Comparison of ENCODE assay signal across 9 cellular contexts in genomic region chr1:9615316-9616063, GRCh38. TPM values are rescaled to one million over a fixed set of nuclear protein-coding genes. Genes with fewer than 3 reads are reported as not detected.
A peak's percentile ranks its signal among the peaks of the same experiment; 100 is the strongest.
DNase-seq lines count a peak whose midpoint lies in the region; ATAC-seq, FAIRE-seq and TF ChIP-seq lines count a peak whose summit lies in the region.
"Had no signal": no experiment of that assay in that cellular context is flagged by ENCODE, and none has a peak within 500 bp of the region (broad histone marks: within the 10 kb centered on the region; RNA-seq: fewer than 3 reads in every experiment).

No MANE protein-coding gene starts in this region.

- peaks cover 14% of the 10 kb centered on the region for H3K27me3 Mint-ChIP-seq in Calu3 (ENCODE audit: unreplicated experiment)
- peaks cover 2% of the 10 kb centered on the region for H3K27me3 Mint-ChIP-seq in T-helper 2 cell treated with Interferon-gamma antibody and Interleukin-4, amounts not matched to agents 5 μg/mL and 100 μg/mL, for 36 hours (ENCODE audit: low read depth)

- peak; percentile 53 for DNase-seq in Calu3
- DNase-seq in HL-60 (ENCODE audit: low read depth in 1 of 2, low spot score in 1 of 2): peak in 1 of 2 experiments; percentile 68
- DNase-seq in T-helper 2 cell treated with Interferon-gamma antibody and Interleukin-4, amounts not matched to agents 5 μg/mL and 100 μg/mL, for 36 hours (ENCODE audit: low spot score): peak; percentile 39
- peak; percentile 79 to 85 (median 82) for DNase-seq in K562 (ENCODE audit: extremely low read depth in 1 of 4, low spot score in 3 of 4)
- peak in 1 of 2 donors; percentile 51 for DNase-seq in left colon
- peak; percentile 68 for DNase-seq in stimulated activated naive CD8-positive, alpha-beta T cell treated with anti-CD3 and anti-CD28 coated beads, Interleukin-15, Interleukin-2, amounts not matched to agents 100 U/mL and 50 U/mL, for 24 hours

- no peak overlapping the region for H2AFZ ChIP-seq in K562 (ENCODE audit: low read depth, low read length)

- no peaks in the 10 kb centered on the region for H3K27me3 ChIP-seq in HL-60 (ENCODE audit: insufficient read depth, poor library complexity, severe bottlenecking)
- H3K27me3 ChIP-seq in K562 (ENCODE audit: control insufficient read depth in 2 of 2, insufficient read depth in 2 of 2, low read length in 2 of 2): peaks cover 8 to 17% of the 10 kb centered on the region in 2 experiments
- H3K27me3 ChIP-seq: SJSA1 had no signal

- H3K9ac ChIP-seq in K562 (ENCODE audit: insufficient read depth in 1 of 2, low read depth in 2 of 2, low read length in 2 of 2): peak overlapping the region in 1 of 2 experiments; percentile 81; a peak in 2 of 4 replicates

- H3K27ac ChIP-seq in HL-60 (replicated peaks) (no peak overlapping the region), K562 (ENCODE audit: extremely low read depth, low read depth, low read length) (no peak overlapping the region)
- H3K27ac ChIP-seq: SJSA1 had no signal

- H3K4me1 ChIP-seq in K562 (replicated peaks in 1 of 2; ENCODE audit: control insufficient read depth in 2 of 2, insufficient read depth in 2 of 2, low read length in 2 of 2): peaks cover 4 to 22% of the 10 kb centered on the region in 2 experiments; a peak in 3 of 5 replicates
- H3K4me1 ChIP-seq: SJSA1 had no signal

- TF ChIP-seq POLR2A in K562 (conservative IDR thresholded peaks at IDR 0.05): 0 out of 2 replicates have a peak, but pooled peaks have one; percentile 45

- no peak overlapping the region for H3K4me2 ChIP-seq in K562 (ENCODE audit: insufficient read depth, low read length)

- no peaks in the 10 kb centered on the region for H3K4me1 Mint-ChIP-seq in Calu3 (ENCODE audit: low read depth, unreplicated experiment)
- no peaks in the 10 kb centered on the region for H3K4me1 Mint-ChIP-seq in T-helper 2 cell treated with Interferon-gamma antibody and Interleukin-4, amounts not matched to agents 5 μg/mL and 100 μg/mL, for 36 hours (ENCODE audit: low read depth)

- BruUV-seq in Calu3 (replicated peaks; lab: Mats Ljungman, UMichigan): no TSS peak
- BruUV-seq in K562 (replicated peaks; lab: Mats Ljungman, UMichigan): no TSS peak

- POLR2A ChIA-PET in K562 (lab: Yijun Ruan, JAX): interaction anchor here (0.6 to 3.4 kb wide), 8 partner anchors 9 to 149 kb away, joined by 3 to 17 read pairs (median 6); partner anchors contain the start of gene TMEM201

- no peaks in the 10 kb centered on the region for H3K9me3 ChIP-seq in K562 (replicated peaks; ENCODE audit: control insufficient read depth, insufficient read depth, low read depth, low read length)
- H3K9me3 ChIP-seq: SJSA1 had no signal

- in situ Hi-C loops in K562 (cut with MboI): no loop called here

- 28% methylated on average over 16 of the region's 16 CpGs for WGBS in K562 (ENCODE audit: insufficient coverage, low coverage, missing lambda C conversion rate)

- ATAC-seq in K562: peak; percentile 96
- peak; percentile 72 for ATAC-seq in left colon
- ATAC-seq in stimulated activated naive CD8-positive, alpha-beta T cell treated with anti-CD3 and anti-CD28 coated beads, Interleukin-15, Interleukin-2, amounts not matched to agents 100 U/mL and 50 U/mL, for 24 hours: peak; percentile 82
- no peak for ATAC-seq in GM21619 (IDR thresholded peaks at IDR 0.05; ENCODE audit: unreplicated experiment)
- ATAC-seq in HG02970 (IDR thresholded peaks at IDR 0.05; ENCODE audit: low FRiP score, unreplicated experiment): no peak

- H3K9me1 ChIP-seq in K562 (ENCODE audit: control insufficient read depth, insufficient read depth, low read length): no peaks in the 10 kb centered on the region

- CTCF ChIA-PET in Calu3 (lab: Charles Lee) (interaction anchor here (0.8 to 2.2 kb wide), 3 partner anchors 11 to 326 kb away, joined by 3 to 7 read pairs (median 5); no protein-coding TSS in a partner anchor), K562 (lab: Yijun Ruan, JAX; ENCODE audit: low intra/inter-chr PET ratio) (interaction anchor here (0.5 to 1.8 kb wide), 4 partner anchors 99 to 252 kb away, joined by 3 to 4 read pairs (median 4); no protein-coding TSS in a partner anchor)

- intact Hi-C loops in Calu3 (cut with micrococcal nuclease; ENCODE audit: unreplicated experiment): no loop called here
- intact Hi-C loops in K562 (cut with micrococcal nuclease): loop anchor here (1.0 kb wide), 1 partner anchor 120 kb away; no protein-coding TSS in a partner anchor
- intact Hi-C loops in left colon (cut with DNase I, micrococcal nuclease): no loop called here

- TF ChIP-seq CTCF in Calu3 (IDR thresholded peaks at IDR 0.05; ENCODE audit: unreplicated experiment) (peak; percentile 28), HL-60 (IDR thresholded peaks at IDR 0.05; ENCODE audit: insufficient read depth, low read length) (peak; percentile 91), K562 (IDR thresholded peaks at IDR 0.05 in 2 of 3, conservative IDR thresholded peaks at IDR 0.05 in 1 of 3; ENCODE audit: insufficient read depth in 2 of 3, low read depth in 1 of 3, low read length in 3 of 3) (peak; percentile 96 to 97 (median 96))

- no peaks in the 10 kb centered on the region for H3K79me2 ChIP-seq in K562 (ENCODE audit: control insufficient read depth, insufficient read depth, low read length)

- H3K27ac Mint-ChIP-seq in Calu3 (ENCODE audit: unreplicated experiment): no peak overlapping the region
- H3K27ac Mint-ChIP-seq in T-helper 2 cell treated with Interferon-gamma antibody and Interleukin-4, amounts not matched to agents 5 μg/mL and 100 μg/mL, for 36 hours: no peak overlapping the region

- peak; percentile 94 for FAIRE-seq in K562 (lab: Jason Lieb, UNC)

- H3K4me3 Mint-ChIP-seq in Calu3 (ENCODE audit: low read depth, unreplicated experiment): no peak overlapping the region
- H3K4me3 Mint-ChIP-seq in T-helper 2 cell treated with Interferon-gamma antibody and Interleukin-4, amounts not matched to agents 5 μg/mL and 100 μg/mL, for 36 hours: no peak overlapping the region

- no peaks in the 10 kb centered on the region; the same call in 1 of the 2 replicates for H4K20me1 ChIP-seq in K562 (replicated peaks; ENCODE audit: control insufficient read depth, insufficient read depth, low read length)

- TF ChIP-seq RAD21 in K562 (CRISPR knock-in tag; conservative IDR thresholded peaks at IDR 0.05 in 1 of 2, IDR thresholded peaks at IDR 0.05 in 1 of 2): peak; percentile 57 to 75

- H3K4me3 ChIP-seq in HL-60 (replicated peaks; ENCODE audit: insufficient read depth, low read length) (no peak overlapping the region), K562 (no peak overlapping the region)
- H3K4me3 ChIP-seq: SJSA1 had no signal

- TF ChIP-seq EP300 in K562 (IDR thresholded peaks at IDR 0.05; ENCODE audit: low read length): peak; percentile 23; the same call in 1 of the 2 replicates

- peaks cover 34% of the 10 kb centered on the region; the same call in 2 of the 3 replicates for H3K36me3 ChIP-seq in K562 (ENCODE audit: control insufficient read depth, insufficient read depth, low read length)

- H3K9me3 Mint-ChIP-seq in Calu3 (ENCODE audit: low read depth, unreplicated experiment): no peaks in the 10 kb centered on the region
- H3K9me3 Mint-ChIP-seq in T-helper 2 cell treated with Interferon-gamma antibody and Interleukin-4, amounts not matched to agents 5 μg/mL and 100 μg/mL, for 36 hours: no peaks in the 10 kb centered on the region

- H3K36me3 Mint-ChIP-seq in Calu3 (ENCODE audit: insufficient read depth, unreplicated experiment): peaks cover 5% of the 10 kb centered on the region
- peaks cover 4% of the 10 kb centered on the region for H3K36me3 Mint-ChIP-seq in T-helper 2 cell treated with Interferon-gamma antibody and Interleukin-4, amounts not matched to agents 5 μg/mL and 100 μg/mL, for 36 hours (ENCODE audit: low read depth)

RNA-seq across cellular contexts. Expression of gene TMEM201, which starts 26.8 kb away (rescaled TPM):
- 17.4 and 18.5 TPM in 2 replicates for total RNA-seq in Calu3 (2022)
- total RNA-seq in K562 (2011; cell fraction: chromatin; rRNA removed; ENCODE audit: low replicate concordance): 31.6 and 91.3 TPM in 2 replicates
- 68.6 and 78.7 TPM in 2 replicates for total RNA-seq in K562 (2011; cell fraction: nucleolus; rRNA removed)
- 48.5 and 50.3 TPM in 2 replicates for total RNA-seq in K562 (2011; cell fraction: nucleoplasm; rRNA removed)
- 9.0 and 16.5 TPM in 2 replicates for total RNA-seq in K562 (2014; rRNA removed)
- 1.9 and 3.0 TPM in 2 replicates for total RNA-seq in K562 (2014; rRNA removed; fragmentation: Illumina TruSeq; extraction: Trizol)
- total RNA-seq in K562 (2015; rRNA removed; fragmentation: Illumina TruSeq; extraction: Trizol): 7.4 and 9.0 TPM in 2 replicates
- total RNA-seq in K562 (2021): 48.8 and 51.3 TPM in 2 replicates
- polyA plus RNA-seq in K562 (2011; rRNA removed): 2.3 and 3.9 TPM in 2 replicates
- 3.0 and 6.9 TPM in 2 replicates for polyA plus RNA-seq in K562 (2011; cell fraction: cytosol; rRNA removed)
- 15.1 and 27.9 TPM in 2 replicates for polyA plus RNA-seq in K562 (2011; cell fraction: nucleus; rRNA removed)
- polyA plus RNA-seq in K562 (2012): 18.3 and 22.2 TPM in 2 replicates
- 10.3 and 24.1 TPM in 2 replicates for polyA plus RNA-seq in K562 (2014; fragmentation: Illumina TruSeq; extraction: Trizol)
- under 1 TPM; 0.42 to 0.46 TPM for polyA plus RNA-seq in K562 (2014; fragmentation: Nextera tagmentation; extraction: Ambion mirVana)
- polyA plus RNA-seq in K562 (2014; rRNA removed): 14.7 and 15.4 TPM in 2 replicates
- 2.8 and 4.0 TPM in 2 replicates for polyA minus RNA-seq in K562 (2011; rRNA and poly(A)+ RNA removed)
- polyA minus RNA-seq in K562 (2011; cell fraction: cytosol; rRNA and poly(A)+ RNA removed): 15.2 and 18.0 TPM in 2 replicates
- polyA minus RNA-seq in K562 (2011; cell fraction: nucleus; rRNA and poly(A)+ RNA removed): 19.2 and 21.4 TPM in 2 replicates
- 1 to 10 TPM; 6.0 to 9.6 TPM for total RNA-seq in left colon

RNA-seq across cellular contexts. Expression of gene PIK3CD, which starts 36.0 kb away (rescaled TPM):
- total RNA-seq in Calu3 (2022) (2.2 and 2.6 TPM in 2 replicates), K562 (2014; rRNA removed) (7.4 and 15.2 TPM in 2 replicates), K562 (2014; rRNA removed; fragmentation: Illumina TruSeq; extraction: Trizol) (4.4 and 5.1 TPM in 2 replicates), K562 (2015; rRNA removed; fragmentation: Illumina TruSeq; extraction: Trizol) (7.2 and 8.2 TPM in 2 replicates), K562 (2021) (19.5 and 20.8 TPM in 2 replicates), left colon (1 to 10 TPM; 1.6 to 5.4 TPM)
- 17.5 and 44.3 TPM in 2 replicates for total RNA-seq in K562 (2011; cell fraction: chromatin; rRNA removed; ENCODE audit: low replicate concordance)
- total RNA-seq in K562 (2011; cell fraction: nucleolus; rRNA removed): 32.4 and 33.3 TPM in 2 replicates
- total RNA-seq in K562 (2011; cell fraction: nucleoplasm; rRNA removed): 16.6 and 20.1 TPM in 2 replicates
- polyA plus RNA-seq in K562 (2011; rRNA removed) (5.6 and 14.8 TPM in 2 replicates), K562 (2014; fragmentation: Illumina TruSeq; extraction: Trizol) (9.5 and 12.5 TPM in 2 replicates), K562 (2014; fragmentation: Nextera tagmentation; extraction: Ambion mirVana) (1 to 10 TPM; 1.8 to 2.0 TPM), K562 (2014; rRNA removed) (10.8 and 11.1 TPM in 2 replicates)
- 8.3 and 11.4 TPM in 2 replicates for polyA plus RNA-seq in K562 (2011; cell fraction: cytosol; rRNA removed)
- 24.4 and 38.0 TPM in 2 replicates for polyA plus RNA-seq in K562 (2011; cell fraction: nucleus; rRNA removed)
- 11.3 and 21.5 TPM in 2 replicates for polyA plus RNA-seq in K562 (2012)
- 5.2 and 8.9 TPM in 2 replicates for polyA minus RNA-seq in K562 (2011; rRNA and poly(A)+ RNA removed)
- 7.1 and 15.0 TPM in 2 replicates for polyA minus RNA-seq in K562 (2011; cell fraction: cytosol; rRNA and poly(A)+ RNA removed)
- polyA minus RNA-seq in K562 (2011; cell fraction: nucleus; rRNA and poly(A)+ RNA removed): 12.5 and 24.8 TPM in 2 replicates

Comparison
In these comparisons a context has a peak if more than half of its experiments do, and no peak if none do; other contexts are left out.
1. CTCF ChIP-seq: peak in every context shown above with its lines; median percentile 96 in K562; 91 in HL-60; 28 in Calu3.
2. ATAC-seq: peak in K562 (single experiment), left colon (single experiment) and stimulated activated naive CD8-positive, alpha-beta T cell treated with anti-CD3 and anti-CD28 coated beads, Interleukin-15, Interleukin-2, amounts not matched to agents 100 U/mL and 50 U/mL, for 24 hours (single experiment); none in GM21619 (single experiment) and HG02970 (single experiment).